ENCODE assay signal across 8 cellular contexts in the genomic region with DNA sequence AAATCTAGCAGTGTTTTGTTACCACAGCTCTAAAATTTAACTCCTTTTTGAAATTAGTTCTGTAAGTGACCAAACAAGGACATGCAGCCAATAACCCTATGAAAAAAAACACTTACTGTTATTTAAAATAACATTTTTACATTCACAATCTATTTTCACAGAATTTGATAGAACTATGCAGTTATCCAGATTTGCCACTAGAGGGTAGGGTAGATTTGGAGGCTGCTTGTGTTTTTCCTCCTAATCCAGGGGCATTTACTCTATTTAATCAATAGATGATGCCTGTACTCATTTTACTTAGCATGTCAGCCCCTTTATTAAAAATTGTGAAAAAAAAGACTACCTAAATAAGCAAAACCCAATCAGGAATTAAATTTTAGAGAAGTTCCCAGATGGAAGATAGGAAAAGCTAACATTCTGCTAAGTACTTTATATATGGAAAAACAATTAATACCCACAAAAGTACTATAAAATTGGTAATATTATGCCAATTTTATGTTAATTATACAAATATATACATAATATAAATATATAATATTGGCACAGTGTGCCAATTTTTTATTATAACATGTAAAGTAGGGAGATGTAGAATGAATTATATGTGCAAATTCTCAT. TPM values are rescaled to one million over a fixed set of nuclear protein-coding genes. Genes with fewer than 3 reads are reported as not detected.
A peak's percentile ranks its signal among the peaks of the same experiment; 100 is the strongest.
DNase-seq lines count a peak whose midpoint lies in the region; ATAC-seq and TF ChIP-seq lines count a peak whose summit lies in the region.

No MANE protein-coding gene starts in this region.

- in situ Hi-C loops in GM23248 (cut with MboI), result loop anchor here (25.0 kb wide), 1 partner anchor 249 kb away; no protein-coding TSS in a partner anchor

- H3K27me3 ChIP-seq in AG04450 (ENCODE audit: control insufficient read depth, insufficient read depth, low read length), result no peaks in the 10 kb centered on the region
- H3K27me3 ChIP-seq in GM23248 (replicated peaks; ENCODE audit: insufficient read depth), result no peaks in the 10 kb centered on the region
- no peaks in the 10 kb centered on the region for H3K27me3 ChIP-seq in Peyer's patch
- peaks cover 0 to 11% (median 0%) of the 10 kb centered on the region in 4 donors for H3K27me3 ChIP-seq in esophagus muscularis mucosa

- H4K20me1 ChIP-seq in GM23248 (ENCODE audit: insufficient read depth), result no peaks in the 10 kb centered on the region

- ATAC-seq in GM19035 (IDR thresholded peaks at IDR 0.05; ENCODE audit: unreplicated experiment), result no peak

- no peak overlapping the region for H3K4me2 ChIP-seq in GM23248 (ENCODE audit: unreplicated experiment)

- intact Hi-C loops in esophagus muscularis mucosa (cut with DNase I), result no loop called here

- H3K9me3 ChIP-seq in AG04450 (ENCODE audit: control insufficient read depth, insufficient read depth, low read length), result no peaks in the 10 kb centered on the region
- no peaks in the 10 kb centered on the region for H3K9me3 ChIP-seq in GM23248 (ENCODE audit: low read depth)
- no peaks in the 10 kb centered on the region for H3K9me3 ChIP-seq in Peyer's patch
- no peaks in the 10 kb centered on the region for H3K9me3 ChIP-seq in esophagus muscularis mucosa

- TF ChIP-seq POLR2A in Peyer's patch (IDR thresholded peaks at IDR 0.05) (no peak), esophagus muscularis mucosa (IDR thresholded peaks at IDR 0.05; ENCODE audit: low read depth) (no peak)

- no peaks in the 10 kb centered on the region for H3K9me2 ChIP-seq in GM23248 (ENCODE audit: insufficient read depth)

- H3K4me1 ChIP-seq in GM23248 (ENCODE audit: insufficient read depth), result no peaks in the 10 kb centered on the region
- H3K4me1 ChIP-seq in Peyer's patch, result no peaks in the 10 kb centered on the region
- no peaks in the 10 kb centered on the region for H3K4me1 ChIP-seq in esophagus muscularis mucosa

- no peak for TF ChIP-seq EP300 in esophagus muscularis mucosa (IDR thresholded peaks at IDR 0.05)

- TF ChIP-seq CTCF in AG04450 (IDR thresholded peaks at IDR 0.05; ENCODE audit: low read depth, low read length) (peak; percentile 85), Peyer's patch (IDR thresholded peaks at IDR 0.05) (peak; percentile 37 to 74 (median 72)), esophagus muscularis mucosa (IDR thresholded peaks at IDR 0.05) (peak; percentile 33 to 66 (median 48))

- H3K27ac ChIP-seq in AG04450 (ENCODE audit: low read depth, low read length), result no peak overlapping the region
- no peak overlapping the region for H3K27ac ChIP-seq in GM23248
- H3K27ac ChIP-seq in Peyer's patch, result no peak overlapping the region
- H3K27ac ChIP-seq in esophagus muscularis mucosa (replicated peaks in 1 of 4), result no peak overlapping the region

- H3K9ac ChIP-seq in GM23248, result no peak overlapping the region

- POLR2A ChIA-PET in AG04450 (lab: Yijun Ruan, JAX), result no interaction called here

- H2AFZ ChIP-seq in GM23248, result no peak overlapping the region

- no peak for DNase-seq in AG04450 (ENCODE audit: low read depth, low spot score)
- DNase-seq in GM23248, result peak; percentile 54
- DNase-seq in Peyer's patch, result no peak
- no peak for DNase-seq in esophagus muscularis mucosa (ENCODE audit: extremely low spot score)
- DNase-seq in renal cortical epithelial cell (ENCODE audit: low read depth), result peak; percentile 42
- DNase-seq in DMS79 (lab: John Stamatoyannopoulos, UW), result no peak
- DNase-seq in amygdala (lab: John Stamatoyannopoulos, UW), result no peak

- H3K4me3 ChIP-seq in AG04450 (ENCODE audit: low read depth, low read length) (no peak overlapping the region), GM23248 (no peak overlapping the region), Peyer's patch (no peak overlapping the region), esophagus muscularis mucosa (no peak overlapping the region)

- CTCF ChIA-PET in AG04450 (lab: Charles Lee), result interaction anchor here (0.6 to 5.8 kb wide), 33 partner anchors 9 to 672 kb away, joined by 3 to 49 read pairs (median 4); a partner anchor contains a TSS

- no peaks in the 10 kb centered on the region for H3K79me2 ChIP-seq in GM23248 (ENCODE audit: insufficient read depth)

- H3K36me3 ChIP-seq in GM23248 (ENCODE audit: low read depth) (no peaks in the 10 kb centered on the region), Peyer's patch (no peaks in the 10 kb centered on the region), esophagus muscularis mucosa (no peaks in the 10 kb centered on the region)

- no peaks in the 10 kb centered on the region for H3F3A ChIP-seq in GM23248 (ENCODE audit: insufficient read depth)

RNA-seq across cellular contexts. Expression of a gene that starts 18.1 kb away (rescaled TPM):
- not detected in 2 replicates for polyA plus RNA-seq in AG04450 (2011; rRNA removed)
- polyA minus RNA-seq in AG04450 (2011; rRNA and poly(A)+ RNA removed), result not detected in 2 replicates
- not detected in 2 replicates for total RNA-seq in GM23248 (2014; rRNA removed; shearing (Covaris generic))
- not detected in 2 replicates for polyA plus RNA-seq in GM23248 (2016; fragmentation: Nextera tagmentation; extraction: Ambion mirVana)
- total RNA-seq in Peyer's patch, result not detected
- total RNA-seq in esophagus muscularis mucosa, result not detected
- total RNA-seq in renal cortical epithelial cell, result not detected in 2 replicates

RNA-seq across cellular contexts. Expression of a gene that starts 23.7 kb away (rescaled TPM):
- polyA plus RNA-seq in AG04450 (2011; rRNA removed) (not detected in 2 replicates), GM23248 (2016; fragmentation: Nextera tagmentation; extraction: Ambion mirVana) (not detected in 2 replicates)
- not detected in 2 replicates for polyA minus RNA-seq in AG04450 (2011; rRNA and poly(A)+ RNA removed)
- not detected in 2 replicates for total RNA-seq in GM23248 (2014; rRNA removed; shearing (Covaris generic))
- total RNA-seq in Peyer's patch (not detected), esophagus muscularis mucosa (not detected), renal cortical epithelial cell (not detected in 2 replicates)

Comparison
In these comparisons a context has a peak if more than half of its experiments do, and no peak if none do; other contexts are left out.
1. DNase-seq: peak in GM23248 (single experiment) and renal cortical epithelial cell (single experiment); none in AG04450 (single experiment), Peyer's patch (0 of 3), esophagus muscularis mucosa (single experiment), DMS79 (single experiment) and amygdala (0 of 56).
2. Peak in every context shown above with its lines, with median percentiles within 50 percentile points of each other: CTCF ChIP-seq.